In genomic region chr16:87836346-87836843, GRCh38 we compare ENCODE assay signal across 23 cellular contexts. TPM values are rescaled to one million over a fixed set of nuclear protein-coding genes. Genes with fewer than 3 reads are reported as not detected.
DNase-seq lines count a peak whose midpoint lies in the region; ATAC-seq and TF ChIP-seq lines count a peak whose summit lies in the region.
"Had no signal": no experiment of that assay in that cellular context is flagged by ENCODE, and none has a peak within 500 bp of the region (broad histone marks: within the 10 kb centered on the region; RNA-seq: fewer than 3 reads in every experiment).

No MANE protein-coding gene starts in this region.

- H4K8ac ChIP-seq in neuronal stem cell (ENCODE audit: low read depth, low read length): no peak overlapping the region

- H4K91ac ChIP-seq in neuronal stem cell (ENCODE audit: low read depth, low read length, poor library complexity): no peak overlapping the region

- POLR2A ChIA-PET in Caco-2 (lab: Charles Lee) (interaction anchor here (0.8 kb wide), 2 partner anchors 11 to 33 kb away, joined by 3 to 5 read pairs; no protein-coding TSS in a partner anchor), WTC11 (lab: Charles Lee) (interaction anchor here (1.1 to 1.2 kb wide), 2 partner anchors 9 to 14 kb away, joined by 3 to 5 read pairs; no protein-coding TSS in a partner anchor)

- H2AK5ac ChIP-seq in neuronal stem cell (ENCODE audit: low read depth, low read length): peak overlapping the region; percentile 81

- peaks cover 1% of the 10 kb centered on the region for H3K79me1 ChIP-seq in neuronal stem cell (ENCODE audit: low read depth, low read length)

- H3K27me3 ChIP-seq in Caco-2 (replicated peaks; ENCODE audit: control insufficient read depth, insufficient read depth, low read length) (no peaks in the 10 kb centered on the region), esophagus squamous epithelium (peaks cover 0 to 18% (median 0%) of the 10 kb centered on the region in 4 donors), neuronal stem cell (ENCODE audit: control insufficient read depth in 3 of 3, insufficient read depth in 3 of 3, low read depth in 1 of 3, low read length in 3 of 3) (no peaks in the 10 kb centered on the region)
- H3K27me3 ChIP-seq: adrenal gland, suprapubic skin had no signal

- peak overlapping the region; percentile 31 for H3K14ac ChIP-seq in neuronal stem cell (ENCODE audit: low read length)

- H3K4ac ChIP-seq in neuronal stem cell (ENCODE audit: low read length): no peak overlapping the region

- H3K36me3 ChIP-seq in Caco-2 (ENCODE audit: control insufficient read depth, insufficient read depth, low read length): peaks cover 13% of the 10 kb centered on the region
- peaks cover 5 to 87% (median 6%) of the 10 kb centered on the region in 3 donors for H3K36me3 ChIP-seq in esophagus squamous epithelium
- H3K36me3 ChIP-seq in neuronal stem cell (replicated peaks in 1 of 2; ENCODE audit: control insufficient read depth in 2 of 2, insufficient read depth in 2 of 2, low read length in 2 of 2): peaks cover 21 to 68% of the 10 kb centered on the region in 2 donors
- H3K36me3 ChIP-seq: adrenal gland had no signal

- TF ChIP-seq POLR2A in esophagus squamous epithelium (IDR thresholded peaks at IDR 0.05): no peak

- peaks cover 100% of the 10 kb centered on the region for H3K36me3 Mint-ChIP-seq in Caco-2 (ENCODE audit: insufficient read depth, unreplicated experiment)
- H3K36me3 Mint-ChIP-seq in WTC11: peaks cover 12% of the 10 kb centered on the region

- ATAC-seq in WTC11 (no peak), HG03135 (IDR thresholded peaks at IDR 0.05; ENCODE audit: unreplicated experiment) (no peak), HG02938 (IDR thresholded peaks at IDR 0.05; ENCODE audit: unreplicated experiment) (no peak), HG03196 (IDR thresholded peaks at IDR 0.05; ENCODE audit: unreplicated experiment) (no peak)
- ATAC-seq: activated CD4-positive, CD25-positive, alpha-beta regulatory T cell treated with anti-CD3 and anti-CD28 coated beads, Interleukin-2, amount 50 U/mL, for 24 hours; psoas muscle had no signal

- no peak overlapping the region for H3K23ac ChIP-seq in neuronal stem cell (ENCODE audit: low read depth, low read length, poor library complexity)

- TF ChIP-seq CTCF in Caco-2 (IDR thresholded peaks at IDR 0.05; ENCODE audit: insufficient read depth in 1 of 2, low read depth in 1 of 2, low read length in 1 of 2, severe bottlenecking in 1 of 2, unreplicated experiment in 1 of 2) (no peak), WTC11 (IDR thresholded peaks at IDR 0.05) (no peak), esophagus squamous epithelium (IDR thresholded peaks at IDR 0.05) (no peak)

- H3K9me3 ChIP-seq in Caco-2 (no peaks in the 10 kb centered on the region), esophagus squamous epithelium (no peaks in the 10 kb centered on the region), neuronal stem cell (replicated peaks in 1 of 2; ENCODE audit: control insufficient read depth in 2 of 2, insufficient read depth in 1 of 2, low read depth in 1 of 2, low read length in 2 of 2) (no peaks in the 10 kb centered on the region)
- H3K9me3 ChIP-seq: adrenal gland, lower lobe of right lung, mucosa of descending colon, psoas muscle, suprapubic skin had no signal

- 0 out of 2 replicates have a peak, but pooled peaks cover 11% of the 10 kb centered on the region for H3K4me1 ChIP-seq in Caco-2
- H3K4me1 ChIP-seq in esophagus squamous epithelium: peaks cover 32 to 100% (median 47%) of the 10 kb centered on the region in 3 donors
- H3K4me1 ChIP-seq in neuronal stem cell (ENCODE audit: control insufficient read depth in 2 of 2, insufficient read depth in 1 of 2, low read depth in 1 of 2, low read length in 2 of 2): peaks cover 0 to 7% of the 10 kb centered on the region in 2 donors
- H3K4me1 ChIP-seq: adrenal gland, lower lobe of right lung, psoas muscle, suprapubic skin had no signal

- H2BK12ac ChIP-seq in neuronal stem cell (ENCODE audit: low read length): peak overlapping the region; percentile 4

- no peak overlapping the region for H3K4me3 ChIP-seq in Caco-2 (ENCODE audit: low read depth, low read length)
- peak overlapping the region in 3 of 4 donors; percentile 19 to 47 (median 31) for H3K4me3 ChIP-seq in esophagus squamous epithelium
- no peak overlapping the region for H3K4me3 ChIP-seq in neuronal stem cell (ENCODE audit: low read length in 2 of 2)
- H3K4me3 ChIP-seq: adrenal gland, lower lobe of right lung, mucosa of descending colon, psoas muscle, suprapubic skin had no signal

- no TSS peak for BruUV-seq in Caco-2 (replicated peaks; lab: Mats Ljungman, UMichigan)

- no peaks in the 10 kb centered on the region for H3K4me1 Mint-ChIP-seq in Caco-2 (ENCODE audit: low read depth, unreplicated experiment)
- H3K4me1 Mint-ChIP-seq in WTC11: no peaks in the 10 kb centered on the region

- no peaks in the 10 kb centered on the region for H3K9me3 Mint-ChIP-seq in Caco-2 (ENCODE audit: unreplicated experiment)
- no peaks in the 10 kb centered on the region for H3K9me3 Mint-ChIP-seq in WTC11
- H3K9me3 Mint-ChIP-seq: neural crest cell had no signal

- no peak for DNase-seq in Caco-2
- DNase-seq in WTC11 (ENCODE audit: low spot score): no peak
- no peak for DNase-seq in esophagus squamous epithelium (lab: John Stamatoyannopoulos, UW)
- no peak for DNase-seq in neuronal stem cell (ENCODE audit: low spot score)
- DNase-seq: activated effector memory CD4-positive, alpha-beta T cell treated with Interleukin-2 at 50 U/mL for 16 hours; foreskin fibroblast; GF-D8; HCEC 1CT; KG1; lower lobe of right lung; mucosa of descending colon; NCI-H187 treated with DMSO at 0.1 percent for 48 hours; NCI-H69; psoas muscle; SHP77; SW 1271 had no signal

- peak overlapping the region; percentile 72 to 85 (median 83) for H3K27ac ChIP-seq in esophagus squamous epithelium
- no peak overlapping the region for H3K27ac ChIP-seq in neuronal stem cell (replicated peaks; ENCODE audit: low read length)
- H3K27ac ChIP-seq: adrenal gland, lower lobe of right lung, psoas muscle, suprapubic skin had no signal

- H3K18ac ChIP-seq in neuronal stem cell (ENCODE audit: low read length): peak overlapping the region; percentile 87

- H2BK15ac ChIP-seq in neuronal stem cell (ENCODE audit: low read length): no peak overlapping the region

- H3K4me2 ChIP-seq in neuronal stem cell (ENCODE audit: insufficient read depth, low read length, poor library complexity, severe bottlenecking): no peak overlapping the region

- H2BK5ac ChIP-seq in neuronal stem cell (ENCODE audit: low read length): peak overlapping the region; percentile 13

- H3K27me3 Mint-ChIP-seq in Caco-2 (ENCODE audit: insufficient read depth, unreplicated experiment) (no peaks in the 10 kb centered on the region), WTC11 (ENCODE audit: low read depth) (no peaks in the 10 kb centered on the region)

- no peak overlapping the region for H2BK120ac ChIP-seq in neuronal stem cell (ENCODE audit: low read depth, low read length)

- CTCF ChIA-PET in Caco-2 (lab: Charles Lee): interaction anchor here (1.1 to 1.4 kb wide), 2 partner anchors 14 to 35 kb away, joined by 3 read pairs; no protein-coding TSS in a partner anchor
- CTCF ChIA-PET in WTC11 (lab: Charles Lee): interaction anchor here (1.0 to 2.0 kb wide), 3 partner anchors 11 to 35 kb away, joined by 4 to 5 read pairs (median 5); no protein-coding TSS in a partner anchor

- intact Hi-C loops in Caco-2 (cut with micrococcal nuclease; ENCODE audit: unreplicated experiment): no loop called here
- intact Hi-C loops in esophagus squamous epithelium (cut with DNase I): no loop called here

- no peak overlapping the region for H3K4me3 Mint-ChIP-seq in Caco-2 (ENCODE audit: unreplicated experiment)
- no peak overlapping the region for H3K4me3 Mint-ChIP-seq in WTC11
- H3K4me3 Mint-ChIP-seq: neural crest cell had no signal

- H3K27ac Mint-ChIP-seq in Caco-2 (ENCODE audit: unreplicated experiment): peak overlapping the region; percentile 48
- H3K27ac Mint-ChIP-seq in WTC11: peak overlapping the region; percentile 53; the same call in 1 of the 2 replicates

- no peak overlapping the region for H2AFZ ChIP-seq in neuronal stem cell (ENCODE audit: low read length)

- 56 to 60% methylated on average over 9 to 11 of the region's 17 CpGs for whole genome bisulfite sequencing in esophagus squamous epithelium, 2 donors
- WGBS in neuronal stem cell (ENCODE audit: extremely low coverage in 2 of 2, insufficient read length in 2 of 2, insufficient replicate concordance in 1 of 2), 2 donors: no CpG with 5 or more reads among the region's 17 CpGs

- no peak overlapping the region for H3K9ac ChIP-seq in neuronal stem cell (ENCODE audit: low read depth, low read length, poor library complexity)

TF ChIP-seq in WTC11, 78 proteins besides CTCF, POLR2A, EP300 and RAD21 (continues in another document):
- TF ChIP-seq NR2C2 (CRISPR knock-in tag; IDR thresholded peaks at IDR 0.05) (no peak), ERG (CRISPR knock-in tag; IDR thresholded peaks at IDR 0.05) (no peak), FOXJ3 (CRISPR knock-in tag; IDR thresholded peaks at IDR 0.05; ENCODE audit: borderline replicate concordance) (no peak), ATF2 (CRISPR knock-in tag; IDR thresholded peaks at IDR 0.05; ENCODE audit: borderline replicate concordance, low read depth) (no peak)

RNA-seq across cellular contexts. Expression of gene SLC7A5, which starts 32.9 kb away (rescaled TPM):
- total RNA-seq in Caco-2 (2022): 495 and 534 TPM in 2 replicates
- 105 to 197 TPM (median 107 TPM) in 3 replicates for total RNA-seq in WTC11 (2021)
- total RNA-seq in esophagus squamous epithelium: 100 to 1,000 TPM in 3 of 4 donors, 10 to 100 TPM in 1; 75.3 to 179 (median 145) TPM
- 18.4 TPM for polyA plus RNA-seq in neuronal stem cell (2013, experiment 1 of 2)
- 18.6 TPM for polyA plus RNA-seq in neuronal stem cell (2013, experiment 2 of 2)

Comparison
In these comparisons a context has a peak if more than half of its experiments do, and no peak if none do; other contexts are left out.
1. H3K4me3 ChIP-seq: peak in esophagus squamous epithelium (3 of 4); none in Caco-2 (single experiment) and neuronal stem cell (0 of 2).